In the genomic region with DNA sequence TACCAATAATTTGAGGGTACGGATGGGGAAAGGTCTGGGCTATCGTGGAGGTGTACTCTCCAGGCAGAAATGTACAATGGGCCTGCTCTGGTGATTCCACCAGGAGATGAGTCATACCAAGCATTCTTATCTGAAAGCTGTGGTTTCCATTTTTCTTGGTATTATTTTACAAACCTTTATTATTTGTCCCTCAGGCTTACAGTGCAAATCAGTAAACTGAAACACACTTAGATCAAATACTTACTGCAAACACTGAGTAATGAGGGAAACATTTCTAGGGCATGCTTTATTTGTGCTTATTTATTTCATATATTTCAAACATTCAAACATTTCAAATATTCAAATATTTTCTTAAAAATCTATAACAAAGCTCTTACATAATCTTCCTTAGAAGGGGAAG, we compare ENCODE assay signal across 9 cellular contexts.
DNase-seq lines count a peak whose midpoint lies in the region; ATAC-seq and TF ChIP-seq lines count a peak whose summit lies in the region.
"Had no signal": no experiment of that assay in that cellular context is flagged by ENCODE, and none has a peak within 500 bp of the region (broad histone marks: within the 10 kb centered on the region; RNA-seq: fewer than 3 reads in every experiment).

No MANE protein-coding gene starts in this region.

- DNase-seq in NCI-H226 (peak; percentile 80), kidney epithelial cell (ENCODE audit: low read depth) (peak; percentile 25), HK-2 (ENCODE audit: unreplicated experiment) (no peak), cerebellar cortex (ENCODE audit: low spot score) (no peak), NCI-H146 (lab: John Stamatoyannopoulos, UW) (no peak), H7 (no peak)
- DNase-seq: activated B cell treated with CpG ODN at 0.5 μM for 24 hours had no signal

- peak; percentile 96 for ATAC-seq in GM18517 (IDR thresholded peaks at IDR 0.05; ENCODE audit: unreplicated experiment)
- peak; percentile 88 for ATAC-seq in HG02623 (IDR thresholded peaks at IDR 0.05; ENCODE audit: unreplicated experiment)

- TF ChIP-seq CTCF in kidney epithelial cell (IDR thresholded peaks at IDR 0.05; ENCODE audit: insufficient read depth, low read length, poor library complexity, severe bottlenecking) = no peak

- no peaks in the 10 kb centered on the region for H3K36me3 ChIP-seq in kidney epithelial cell (ENCODE audit: control insufficient read depth, insufficient read depth, low read length)
- H3K36me3 ChIP-seq in H7 (replicated peaks; ENCODE audit: control insufficient read depth, insufficient read depth, low read length) = no peaks in the 10 kb centered on the region

- no peak overlapping the region for H3K4me3 ChIP-seq in kidney epithelial cell (ENCODE audit: low read depth, low read length)
- no peak overlapping the region for H3K4me3 ChIP-seq in H7 (ENCODE audit: insufficient read depth, low read depth, low read length)

- H3K27me3 ChIP-seq in kidney epithelial cell (ENCODE audit: control insufficient read depth, insufficient read depth, low read length) = no peaks in the 10 kb centered on the region
- H3K27me3 ChIP-seq in H7 (ENCODE audit: control insufficient read depth, insufficient read depth, low read length) = no peaks in the 10 kb centered on the region

Comparison
In these comparisons a context has a peak if more than half of its experiments do, and no peak if none do; other contexts are left out.
1. DNase-seq: peak in NCI-H226 (single experiment) and kidney epithelial cell (single experiment); none in HK-2 (single experiment), cerebellar cortex (single experiment), NCI-H146 (single experiment) and H7 (single experiment).